8 cellular contexts compared by ENCODE assay signal in the genomic region with DNA sequence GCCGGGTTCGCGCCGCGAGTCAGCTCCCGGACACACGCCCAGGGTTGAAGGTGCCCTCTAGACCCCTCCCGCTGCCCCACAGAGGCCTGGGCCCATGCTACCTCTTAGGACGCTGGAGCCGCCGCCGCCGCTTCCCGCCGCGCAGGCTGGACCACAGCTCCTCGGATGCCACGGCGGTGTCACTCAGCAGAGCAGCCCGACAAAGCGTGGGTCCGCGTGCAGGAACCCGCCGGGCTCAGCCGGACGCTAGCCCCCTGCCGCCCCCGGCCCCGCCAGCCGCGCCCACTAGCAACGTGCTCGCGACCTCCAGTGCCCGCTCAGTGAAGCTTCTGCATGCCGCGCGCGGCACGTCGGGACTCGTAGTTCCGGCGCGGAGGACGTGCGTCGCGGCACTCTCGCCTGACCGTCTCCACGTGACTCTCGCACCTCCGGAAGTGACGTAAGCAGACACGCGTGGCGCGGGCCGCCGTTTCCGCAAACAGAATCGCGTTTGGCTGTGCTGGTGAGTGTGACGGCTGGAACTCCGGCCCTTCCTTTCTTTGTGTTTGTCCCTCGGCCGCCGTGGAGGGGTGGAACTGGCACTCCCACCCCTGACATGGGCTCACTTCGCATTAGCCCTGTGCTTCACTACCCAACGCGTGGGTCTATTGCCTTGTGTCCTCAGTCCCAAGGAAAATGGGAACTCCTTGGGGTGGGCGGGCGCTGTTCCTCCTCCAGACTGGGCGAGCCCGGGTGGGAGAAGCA. TPM values are rescaled to one million over a fixed set of nuclear protein-coding genes. Genes with fewer than 3 reads are reported as not detected.
DNase-seq lines count a peak whose midpoint lies in the region; ATAC-seq, FAIRE-seq and TF ChIP-seq lines count a peak whose summit lies in the region.

A gene with protein sequence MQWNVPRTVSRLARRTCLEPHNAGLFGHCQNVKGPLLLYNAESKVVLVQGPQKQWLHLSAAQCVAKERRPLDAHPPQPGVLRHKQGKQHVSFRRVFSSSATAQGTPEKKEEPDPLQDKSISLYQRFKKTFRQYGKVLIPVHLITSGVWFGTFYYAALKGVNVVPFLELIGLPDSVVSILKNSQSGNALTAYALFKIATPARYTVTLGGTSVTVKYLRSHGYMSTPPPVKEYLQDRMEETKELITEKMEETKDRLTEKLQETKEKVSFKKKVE (minus strand): TSS at position 331 of the 744 bp plus-strand sequence. CDS start 44,481 bp downstream, outside the sequence.
Gene RNMT, plus strand, starts transcription at position 446 of the 744 bp plus-strand sequence. CDS start 4,845 bp downstream, outside the sequence.

- in situ Hi-C loops in HepG2 (cut with HindIII; ENCODE audit: extremely low pct_ligation_motif_present, low pct_unique_long_range_greater_than_20kb), result no loop called here

- H3K36me3 Mint-ChIP-seq in CD14-positive monocyte, result peaks cover 6 to 13% of the 10 kb centered on the region in 2 donors

- H3K27me3 Mint-ChIP-seq in CD14-positive monocyte (ENCODE audit: low read depth in 3 of 3), result no peaks in the 10 kb centered on the region

- POLR2A ChIA-PET in HepG2 (lab: Yijun Ruan, JAX), result interaction anchor here (1.2 to 1.9 kb wide), 5 partner anchors 10 to 510 kb away, joined by 3 to 6 read pairs (median 6); no protein-coding TSS in a partner anchor

- peak within 1 kb of the TSS; percentile 91 for H3K27ac ChIP-seq in HepG2 (ENCODE audit: extremely low read length, insufficient read depth, low read length)

- no peaks in the 10 kb centered on the region; a peak in 1 of 5 replicates for H3K27me3 ChIP-seq in HepG2 (ENCODE audit: control insufficient read depth in 1 of 2, insufficient read depth in 2 of 2, low read length in 2 of 2)

- peak within 1 kb of the TSS; percentile 98 to 100 (median 99) for H3K27ac Mint-ChIP-seq in CD14-positive monocyte

- ATAC-seq in GM19395 (IDR thresholded peaks at IDR 0.05; ENCODE audit: unreplicated experiment) (peak; percentile 92), HG03565 (IDR thresholded peaks at IDR 0.05; ENCODE audit: unreplicated experiment) (peak; percentile 89), HepG2 (peak; percentile 94)

- peak within 1 kb of the TSS; percentile 81 for H3K4me2 ChIP-seq in HepG2 (ENCODE audit: low read depth, low read length)

- no peaks in the 10 kb centered on the region for H3K9me3 ChIP-seq in HepG2 (ENCODE audit: low read length)

- no peaks in the 10 kb centered on the region for H3K9me3 Mint-ChIP-seq in CD14-positive monocyte

- peak; percentile 73 to 84 for TF ChIP-seq POLR2A in HepG2 (IDR thresholded peaks at IDR 0.05; ENCODE audit: insufficient read depth in 1 of 2, low read depth in 2 of 2, low read length in 2 of 2)

- TF ChIP-seq CTCF in CD14-positive monocyte (IDR thresholded peaks at IDR 0.05), result no peak
- TF ChIP-seq CTCF in HepG2 (CRISPR knock-in tag; IDR thresholded peaks at IDR 0.05), result peak; percentile 67

- 0% methylated on average over 27 of the region's 77 CpGs for WGBS in HepG2 (ENCODE audit: low lambda C conversion rate)

- peaks cover 0 to 7% of the 10 kb centered on the region in 2 experiments; a peak in 2 of 5 replicates for H3K36me3 ChIP-seq in HepG2 (replicated peaks in 1 of 2; ENCODE audit: control insufficient read depth in 1 of 2, insufficient read depth in 2 of 2, low read length in 2 of 2)

- H3K4me1 Mint-ChIP-seq in CD14-positive monocyte, result peaks cover 33% of the 10 kb centered on the region

- H3K9ac ChIP-seq in HepG2 (ENCODE audit: insufficient read depth, low read depth, low read length), result peak within 1 kb of the TSS; percentile 88

- H4K20me1 ChIP-seq in HepG2 (ENCODE audit: insufficient read depth, low read length), result peaks cover 24% of the 10 kb centered on the region

- CTCF ChIA-PET in HepG2 (lab: Yijun Ruan, JAX; ENCODE audit: low intra/inter-chr PET ratio, low total read pairs), result no interaction called here

- intact Hi-C loops in CD14-positive monocyte (cut with micrococcal nuclease), result loop anchor here in 1 of 2 donors (5.0 to 10.0 kb wide), 6 partner anchors 169 to 1024 kb away; partner anchors contain the start of genes CEP76, LDLRAD4, PSMG2 and PTPN2
- intact Hi-C loops in HepG2 (cut with micrococcal nuclease; ENCODE audit: unreplicated experiment), result loop anchor here (5.0 kb wide), 1 partner anchor 169 kb away; no protein-coding TSS in a partner anchor

- peak within 1 kb of the TSS; percentile 85 to 95 (median 90) for H3K4me3 ChIP-seq in HepG2 (replicated peaks in 1 of 3; ENCODE audit: insufficient read depth in 1 of 3, low read depth in 2 of 3, low read length in 3 of 3)

- no peak; the same call in 1 of the 2 replicates for TF ChIP-seq RAD21 in HepG2 (CRISPR knock-in tag; IDR thresholded peaks at IDR 0.05)

- H2AFZ ChIP-seq in HepG2 (ENCODE audit: low read length), result no peak within 1 kb of the TSS

- TF ChIP-seq EP300 in HepG2 (IDR thresholded peaks at IDR 0.05; ENCODE audit: low read depth in 2 of 2, low read length in 2 of 2), result 0 out of 4 replicates have a peak, but pooled peaks of 1 of the 2 experiments have one; percentile 27
- no peak; the same call in 1 of the 2 replicates for TF ChIP-seq EP300 in HepG2 (CRISPR knock-in tag; IDR thresholded peaks at IDR 0.05; ENCODE audit: borderline replicate concordance)

- BruUV-seq in HepG2 (replicated peaks; lab: Mats Ljungman, UMichigan), result no TSS peak

- peaks cover 65% of the 10 kb centered on the region for H3K4me1 ChIP-seq in HepG2 (ENCODE audit: insufficient read depth, low read length)

- peaks cover 92% of the 10 kb centered on the region for H3K79me2 ChIP-seq in HepG2 (ENCODE audit: insufficient read depth, low read length)

- peak; percentile 95 for DNase-seq in CD14-positive monocyte (ENCODE audit: low spot score)
- DNase-seq in NCI-H774 (lab: John Stamatoyannopoulos, UW), result peak; percentile 92
- DNase-seq in activated CD4-positive, alpha-beta T cell treated with anti-CD3 and anti-CD28 coated beads, Interleukin-2, amount 50 U/mL, for 48 hours, result peak; percentile 93 to 95
- peak; percentile 97 to 98 for DNase-seq in dermis microvascular lymphatic vessel endothelial cell (ENCODE audit: low read depth in 2 of 2)
- DNase-seq in HepG2 (ENCODE audit: low spot score), result peak; percentile 91
- DNase-seq in stimulated activated CD4-positive, alpha-beta T cell treated with anti-CD3 and anti-CD28 coated beads, Interleukin-4, amount 100 ng/mL, for 1 hour, result peak; percentile 93

- peak within 1 kb of the TSS; percentile 90 to 98 for H3K4me3 Mint-ChIP-seq in CD14-positive monocyte

- peak; percentile 86 for FAIRE-seq in HepG2 (lab: Jason Lieb, UNC)

RNA-seq across cellular contexts. Expression of the first gene that starts in this region (rescaled TPM):
- polyA plus RNA-seq in CD14-positive monocyte (1 to 10 TPM; 6.9 TPM), HepG2 (2011; rRNA removed) (30.4 and 37.5 TPM in 2 replicates)
- total RNA-seq in dermis microvascular lymphatic vessel endothelial cell (15.0 and 28.2 TPM in 2 replicates), HepG2 (2016; rRNA removed; fragmentation: Illumina TruSeq; extraction: Trizol) (33.2 and 37.0 TPM in 2 replicates)
- total RNA-seq in HepG2 (2016; cell fraction: cytosol; rRNA removed; fragmentation: Illumina TruSeq; extraction: Trizol; ENCODE audit: low read depth), result 54.2 TPM in 2 replicates
- 31.4 and 39.0 TPM in 2 replicates for total RNA-seq in HepG2 (2016; cell fraction: insoluble cytoplasmic fraction; rRNA removed; fragmentation: Illumina TruSeq; extraction: Trizol)
- 37.5 and 40.4 TPM in 2 replicates for total RNA-seq in HepG2 (2016; cell fraction: membrane; rRNA removed; fragmentation: Illumina TruSeq; extraction: Trizol)
- total RNA-seq in HepG2 (2016; cell fraction: nucleus; rRNA removed; fragmentation: Illumina TruSeq; extraction: Trizol), result 17.5 and 22.7 TPM in 2 replicates
- 25.4 and 26.3 TPM in 2 replicates for polyA plus RNA-seq in HepG2 (2011; cell fraction: cytosol; rRNA removed)
- 14.0 and 14.1 TPM in 2 replicates for polyA plus RNA-seq in HepG2 (2011; cell fraction: nucleus; rRNA removed)
- polyA plus RNA-seq in HepG2 (2012), result 26.8 and 28.3 TPM in 2 replicates
- polyA plus RNA-seq in HepG2 (2016; cell fraction: cytosol; fragmentation: Illumina TruSeq; extraction: Trizol; ENCODE audit: low read depth), result 10.0 and 15.4 TPM in 2 replicates
- 32.4 and 35.3 TPM in 2 replicates for polyA plus RNA-seq in HepG2 (2016; cell fraction: insoluble cytoplasmic fraction; fragmentation: Illumina TruSeq; extraction: Trizol; ENCODE audit: low read depth)
- 21.0 and 22.4 TPM in 2 replicates for polyA plus RNA-seq in HepG2 (2016; cell fraction: membrane; fragmentation: Illumina TruSeq; extraction: Trizol; ENCODE audit: low read depth)
- 25.3 and 33.8 TPM in 2 replicates for polyA plus RNA-seq in HepG2 (2016; cell fraction: nucleus; fragmentation: Illumina TruSeq; extraction: Trizol; ENCODE audit: insufficient read depth, low read depth)
- 31.8 and 37.7 TPM in 2 replicates for polyA minus RNA-seq in HepG2 (2011; rRNA and poly(A)+ RNA removed; ENCODE audit: low replicate concordance)
- polyA minus RNA-seq in HepG2 (2011; cell fraction: cytosol; rRNA and poly(A)+ RNA removed), result 20.5 and 27.7 TPM in 2 replicates
- 16.4 and 19.8 TPM in 2 replicates for polyA minus RNA-seq in HepG2 (2011; cell fraction: nucleus; rRNA and poly(A)+ RNA removed)

RNA-seq across cellular contexts. Expression of gene RNMT, which starts in this region (rescaled TPM):
- polyA plus RNA-seq in CD14-positive monocyte (10 to 100 TPM; 32.6 to 36.4 TPM), HepG2 (2011; rRNA removed) (18.5 and 22.9 TPM in 2 replicates)
- total RNA-seq in dermis microvascular lymphatic vessel endothelial cell (16.8 and 19.3 TPM in 2 replicates), HepG2 (2016; rRNA removed; fragmentation: Illumina TruSeq; extraction: Trizol) (24.4 and 54.1 TPM in 2 replicates)
- total RNA-seq in HepG2 (2016; cell fraction: cytosol; rRNA removed; fragmentation: Illumina TruSeq; extraction: Trizol; ENCODE audit: low read depth), result 2.8 and 3.9 TPM in 2 replicates
- total RNA-seq in HepG2 (2016; cell fraction: insoluble cytoplasmic fraction; rRNA removed; fragmentation: Illumina TruSeq; extraction: Trizol), result 22.7 and 49.1 TPM in 2 replicates
- total RNA-seq in HepG2 (2016; cell fraction: membrane; rRNA removed; fragmentation: Illumina TruSeq; extraction: Trizol), result 8.7 and 10.1 TPM in 2 replicates
- total RNA-seq in HepG2 (2016; cell fraction: nucleus; rRNA removed; fragmentation: Illumina TruSeq; extraction: Trizol), result 28.1 and 31.6 TPM in 2 replicates
- polyA plus RNA-seq in HepG2 (2011; cell fraction: cytosol; rRNA removed), result 12.0 and 18.1 TPM in 2 replicates
- 39.1 and 40.6 TPM in 2 replicates for polyA plus RNA-seq in HepG2 (2011; cell fraction: nucleus; rRNA removed)
- 34.3 and 44.7 TPM in 2 replicates for polyA plus RNA-seq in HepG2 (2012)
- polyA plus RNA-seq in HepG2 (2016; cell fraction: cytosol; fragmentation: Illumina TruSeq; extraction: Trizol; ENCODE audit: low read depth), result 1.6 and 2.1 TPM in 2 replicates
- polyA plus RNA-seq in HepG2 (2016; cell fraction: insoluble cytoplasmic fraction; fragmentation: Illumina TruSeq; extraction: Trizol; ENCODE audit: low read depth), result 25.2 TPM in 2 replicates
- polyA plus RNA-seq in HepG2 (2016; cell fraction: membrane; fragmentation: Illumina TruSeq; extraction: Trizol; ENCODE audit: low read depth), result 4.9 and 5.0 TPM in 2 replicates
- 25.3 and 30.8 TPM in 2 replicates for polyA plus RNA-seq in HepG2 (2016; cell fraction: nucleus; fragmentation: Illumina TruSeq; extraction: Trizol; ENCODE audit: insufficient read depth, low read depth)
- polyA minus RNA-seq in HepG2 (2011; rRNA and poly(A)+ RNA removed; ENCODE audit: low replicate concordance), result 8.6 and 9.9 TPM in 2 replicates
- polyA minus RNA-seq in HepG2 (2011; cell fraction: cytosol; rRNA and poly(A)+ RNA removed), result 12.1 and 16.3 TPM in 2 replicates
- 35.1 and 41.3 TPM in 2 replicates for polyA minus RNA-seq in HepG2 (2011; cell fraction: nucleus; rRNA and poly(A)+ RNA removed)

Comparison
In these comparisons a context has a peak if more than half of its experiments do, and no peak if none do; other contexts are left out.
1. Peak in every context shown above with its lines: DNase-seq, ATAC-seq, H3K4me3 ChIP-seq and H3K27ac ChIP-seq.